ENCODE assay signal across 14 cellular contexts in the genomic region with DNA sequence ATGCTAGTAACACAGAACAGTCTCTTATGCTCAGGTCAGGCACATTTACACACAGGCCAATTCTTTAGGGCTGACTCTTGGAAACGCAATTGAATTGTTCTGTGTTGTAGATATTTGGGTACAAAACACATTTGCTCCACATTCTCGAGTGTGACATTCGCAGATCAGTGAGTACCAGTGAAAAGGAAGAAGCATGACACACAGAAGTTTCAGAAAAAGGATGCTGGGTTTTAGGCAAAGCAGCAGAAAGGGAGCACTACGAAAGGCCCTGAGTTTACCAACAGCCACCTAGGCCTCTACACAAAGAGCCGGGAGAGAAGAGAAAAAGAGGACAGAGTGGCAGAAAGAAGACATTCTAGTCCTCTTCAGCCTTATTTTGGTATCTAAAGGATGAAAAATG.
DNase-seq lines count a peak whose midpoint lies in the region; ATAC-seq and TF ChIP-seq lines count a peak whose summit lies in the region.
"Had no signal": no experiment of that assay in that cellular context is flagged by ENCODE, and none has a peak within 500 bp of the region (broad histone marks: within the 10 kb centered on the region; RNA-seq: fewer than 3 reads in every experiment).

No MANE protein-coding gene starts in this region.

- no peaks in the 10 kb centered on the region for H3K9me3 ChIP-seq in transverse colon
- H3K9me3 ChIP-seq: MG63, neutrophil had no signal

- no peak for TF ChIP-seq POLR2A in transverse colon (IDR thresholded peaks at IDR 0.05)

- H3K4me1 Mint-ChIP-seq in activated T-cell treated with anti-CD3 and anti-CD28 coated beads, Interleukin-2, amount 50 U/mL, for 4 hours (ENCODE audit: low read depth) = peaks cover 98% of the 10 kb centered on the region

- H3K4me1 ChIP-seq in transverse colon = peaks cover 0 to 12% (median 2%) of the 10 kb centered on the region in 4 donors

- H3K27me3 Mint-ChIP-seq in activated T-cell treated with anti-CD3 and anti-CD28 coated beads, Interleukin-2, amount 50 U/mL, for 4 hours (ENCODE audit: low read depth) = no peaks in the 10 kb centered on the region

- no peak for TF ChIP-seq EP300 in transverse colon (IDR thresholded peaks at IDR 0.05; ENCODE audit: low read depth)

- ATAC-seq in activated T-cell treated with anti-CD3 and anti-CD28 coated beads, Interleukin-2, amount 50 U/mL, for 4 hours = peak; percentile 17 to 27
- peak; percentile 40 for ATAC-seq in HG03025 (IDR thresholded peaks at IDR 0.05; ENCODE audit: low FRiP score, unreplicated experiment)
- ATAC-seq in activated naive CD4-positive, alpha-beta T cell treated with anti-CD3 and anti-CD28 coated beads, Interleukin-2, amount 50 U/mL, for 72 hours = peak; percentile 5 to 9
- no peak for ATAC-seq in HG03571 (IDR thresholded peaks at IDR 0.05; ENCODE audit: unreplicated experiment)
- ATAC-seq in GM18868 (IDR thresholded peaks at IDR 0.05; ENCODE audit: unreplicated experiment) = no peak

- WGBS in transverse colon (ENCODE audit: low coverage in 1 of 2), 2 donors = 68 to 74% methylated on average over 5 of the region's 5 CpGs

- peaks cover 4% of the 10 kb centered on the region for H3K36me3 Mint-ChIP-seq in activated T-cell treated with anti-CD3 and anti-CD28 coated beads, Interleukin-2, amount 50 U/mL, for 4 hours (ENCODE audit: insufficient read depth)
- H3K36me3 Mint-ChIP-seq in activated naive CD4-positive, alpha-beta T cell treated with anti-CD3 and anti-CD28 coated beads, Interleukin-2, amount 50 U/mL, for 72 hours = peaks cover 9 to 17% of the 10 kb centered on the region in 2 donors

- in situ Hi-C loops in transverse colon (cut with MboI; ENCODE audit: low pct_ligation_motif_present in 1 of 4, low pct_unique_long_range_greater_than_20kb in 1 of 4, low sequenced_read_pairs in 3 of 4) = no loop called here

- H3K4me3 Mint-ChIP-seq in activated T-cell treated with anti-CD3 and anti-CD28 coated beads, Interleukin-2, amount 50 U/mL, for 4 hours = peak overlapping the region; percentile 7

- no peak for DNase-seq in activated T-cell treated with anti-CD3 and anti-CD28 coated beads, Interleukin-2, amount 50 U/mL, for 4 hours
- no peak for DNase-seq in activated T-cell treated with anti-CD3 and anti-CD28 coated beads, Interleukin-2, amount 50 U/mL, for 1 hour
- no peak for DNase-seq in activated naive CD4-positive, alpha-beta T cell treated with anti-CD3 and anti-CD28 coated beads, Interleukin-2, amount 50 U/mL, for 72 hours (ENCODE audit: low spot score in 2 of 2)
- DNase-seq in transverse colon = peak; percentile 14
- no peak for DNase-seq in stimulated activated CD4-positive, alpha-beta T cell treated with anti-CD3 and anti-CD28 coated beads, Interleukin-2, amount 100 ng/mL, for 48 hours
- DNase-seq: ACHN, kidney, MG63, NCI-H774 had no signal

- no peak overlapping the region for H3K4me3 ChIP-seq in transverse colon
- H3K4me3 ChIP-seq: cardiac muscle cell, MG63 had no signal

- no peak for TF ChIP-seq CTCF in transverse colon (IDR thresholded peaks at IDR 0.05)

- H3K9me3 Mint-ChIP-seq in activated T-cell treated with anti-CD3 and anti-CD28 coated beads, Interleukin-2, amount 50 U/mL, for 4 hours = peaks cover 8% of the 10 kb centered on the region
- peaks cover 5 to 6% of the 10 kb centered on the region in 2 donors for H3K9me3 Mint-ChIP-seq in activated naive CD4-positive, alpha-beta T cell treated with anti-CD3 and anti-CD28 coated beads, Interleukin-2, amount 50 U/mL, for 72 hours

- intact Hi-C loops in transverse colon (cut with DNase I; ENCODE audit: low total_unique reads) = no loop called here

- H3K36me3 ChIP-seq in transverse colon = no peaks in the 10 kb centered on the region
- H3K36me3 ChIP-seq: cardiac muscle cell, MG63, neutrophil had no signal

- peak overlapping the region in 3 of 4 donors; percentile 32 to 55 (median 49) for H3K27ac ChIP-seq in transverse colon
- H3K27ac ChIP-seq: cardiac muscle cell, neutrophil had no signal

- peak overlapping the region; percentile 80 to 89 for H3K27ac Mint-ChIP-seq in activated naive CD4-positive, alpha-beta T cell treated with anti-CD3 and anti-CD28 coated beads, Interleukin-2, amount 50 U/mL, for 72 hours

- H3K27me3 ChIP-seq in transverse colon = no peaks in the 10 kb centered on the region
- H3K27me3 ChIP-seq: cardiac muscle cell, MG63 had no signal

Comparison
In these comparisons a context has a peak if more than half of its experiments do, and no peak if none do; other contexts are left out.
1. ATAC-seq: peak in activated T-cell treated with anti-CD3 and anti-CD28 coated beads, Interleukin-2, amount 50 U/mL, for 4 hours (2 of 2), HG03025 (single experiment) and activated naive CD4-positive, alpha-beta T cell treated with anti-CD3 and anti-CD28 coated beads, Interleukin-2, amount 50 U/mL, for 72 hours (2 of 2); none in HG03571 (single experiment) and GM18868 (single experiment).